1 cellular context compared by ENCODE assay signal in the genomic region with DNA sequence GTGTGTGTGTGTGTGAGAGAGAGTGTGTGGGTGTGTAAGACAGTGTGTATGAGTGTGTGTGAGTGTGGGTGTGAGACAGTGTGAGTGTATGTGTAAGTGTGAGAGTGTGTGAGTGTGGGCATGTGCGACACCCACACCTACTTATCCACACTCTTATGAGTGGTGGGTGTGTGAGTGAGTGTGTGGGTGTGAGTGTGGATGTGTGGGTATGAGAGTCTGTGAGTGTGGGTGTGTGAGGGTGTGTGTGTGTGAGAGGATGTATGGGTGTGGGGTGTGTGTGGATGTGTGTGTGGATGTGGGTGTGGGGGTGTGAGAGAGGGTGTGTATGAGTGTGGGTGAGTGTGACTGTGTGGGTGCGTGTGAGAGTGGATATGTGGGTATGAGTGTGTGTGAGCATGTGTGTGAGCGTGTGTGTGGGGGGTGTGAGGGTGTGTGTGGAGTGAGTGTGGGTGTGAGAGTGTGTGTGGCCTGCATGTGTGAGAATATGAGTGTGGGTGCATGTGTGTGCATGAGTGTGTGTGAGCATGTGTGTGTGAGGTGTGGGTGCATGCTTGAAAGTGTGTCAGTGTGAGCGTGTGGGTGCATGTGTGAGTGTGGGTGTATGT.
TF ChIP-seq lines count a peak whose summit lies in the region.

No MANE protein-coding gene starts in this region.

TF ChIP-seq in HepG2, 621 proteins besides CTCF, POLR2A, EP300 and RAD21:
- TF ChIP-seq ZEB1 (IDR thresholded peaks at IDR 0.05; ENCODE audit: insufficient replicate concordance, low read depth) (no peak), ZNF20 (CRISPR knock-in tag; IDR thresholded peaks at IDR 0.05) (no peak), ZFP37 (CRISPR knock-in tag; IDR thresholded peaks at IDR 0.05; ENCODE audit: borderline replicate concordance) (no peak), ZNF816 (CRISPR knock-in tag; IDR thresholded peaks at IDR 0.05; ENCODE audit: borderline replicate concordance) (no peak), TP53 (CRISPR knock-in tag; conservative IDR thresholded peaks at IDR 0.05) (no peak), HNRNPL (IDR thresholded peaks at IDR 0.05; ENCODE audit: low read depth, low read length) (0 out of 2 replicates have a peak, but pooled peaks have one; percentile 27), TCF7 (IDR thresholded peaks at IDR 0.05; ENCODE audit: low read depth) (no peak)
- TF ChIP-seq, protein P1, sequence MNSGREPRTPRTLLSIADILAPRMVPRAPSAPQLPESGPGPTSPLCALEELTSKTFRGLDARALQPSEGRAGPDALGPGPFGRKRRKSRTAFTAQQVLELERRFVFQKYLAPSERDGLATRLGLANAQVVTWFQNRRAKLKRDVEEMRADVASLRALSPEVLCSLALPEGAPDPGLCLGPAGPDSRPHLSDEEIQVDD (CRISPR knock-in tag; IDR thresholded peaks at IDR 0.05; ENCODE audit: borderline replicate concordance): no peak
- TF ChIP-seq, protein P2, sequence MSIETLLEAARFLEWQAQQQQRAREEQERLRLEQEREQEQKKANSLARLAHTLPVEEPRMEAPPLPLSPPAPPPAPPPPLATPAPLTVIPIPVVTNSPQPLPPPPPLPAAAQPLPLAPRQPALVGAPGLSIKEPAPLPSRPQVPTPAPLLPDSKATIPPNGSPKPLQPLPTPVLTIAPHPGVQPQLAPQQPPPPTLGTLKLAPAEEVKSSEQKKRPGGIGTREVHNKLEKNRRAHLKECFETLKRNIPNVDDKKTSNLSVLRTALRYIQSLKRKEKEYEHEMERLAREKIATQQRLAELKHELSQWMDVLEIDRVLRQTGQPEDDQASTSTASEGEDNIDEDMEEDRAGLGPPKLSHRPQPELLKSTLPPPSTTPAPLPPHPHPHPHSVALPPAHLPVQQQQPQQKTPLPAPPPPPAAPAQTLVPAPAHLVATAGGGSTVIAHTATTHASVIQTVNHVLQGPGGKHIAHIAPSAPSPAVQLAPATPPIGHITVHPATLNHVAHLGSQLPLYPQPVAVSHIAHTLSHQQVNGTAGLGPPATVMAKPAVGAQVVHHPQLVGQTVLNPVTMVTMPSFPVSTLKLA (IDR thresholded peaks at IDR 0.05): peak; percentile 27; the same call in 1 of the 2 replicates
- TF ChIP-seq, protein P3, sequence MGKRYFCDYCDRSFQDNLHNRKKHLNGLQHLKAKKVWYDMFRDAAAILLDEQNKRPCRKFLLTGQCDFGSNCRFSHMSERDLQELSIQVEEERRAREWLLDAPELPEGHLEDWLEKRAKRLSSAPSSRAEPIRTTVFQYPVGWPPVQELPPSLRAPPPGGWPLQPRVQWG (CRISPR knock-in tag; IDR thresholded peaks at IDR 0.05; ENCODE audit: borderline replicate concordance, low read depth): no peak
